ENCODE assay signal across 1 cellular context in the genomic region with DNA sequence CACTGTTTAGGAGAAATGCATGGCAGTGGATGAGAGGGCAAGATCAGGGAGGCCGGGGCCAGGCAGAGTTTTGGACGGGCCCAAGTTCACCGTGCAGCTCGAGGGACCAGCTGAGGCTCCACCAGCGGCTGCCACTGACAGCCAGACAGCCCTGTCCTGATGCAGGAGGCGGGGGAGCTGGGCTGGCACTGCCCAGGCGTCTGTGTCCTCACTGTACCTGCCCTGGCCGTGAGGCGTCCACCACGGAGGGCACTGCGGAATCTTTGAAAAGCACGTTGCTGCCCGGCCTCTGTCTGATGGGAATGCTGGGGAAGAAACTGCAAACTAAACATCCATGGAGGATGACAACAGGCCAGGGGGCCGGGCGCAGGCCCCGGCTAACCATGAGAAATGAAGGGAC.
TF ChIP-seq lines count a peak whose summit lies in the region.

No MANE protein-coding gene starts in this region.

TF ChIP-seq in GM12878, 131 proteins besides CTCF, POLR2A, EP300 and RAD21:
- TF ChIP-seq BACH1 (IDR thresholded peaks at IDR 0.05; ENCODE audit: borderline replicate concordance) (no peak), CHD2 (IDR thresholded peaks at IDR 0.05; ENCODE audit: borderline replicate concordance, low read depth, low read length) (no peak), RBBP5 (conservative IDR thresholded peaks at IDR 0.05) (no peak), POLR2AphosphoS5 (IDR thresholded peaks at IDR 0.05; ENCODE audit: low read length) (no peak), ATF7 (IDR thresholded peaks at IDR 0.05; ENCODE audit: low read depth) (no peak), HDGF (IDR thresholded peaks at IDR 0.05) (no peak), TARDBP (IDR thresholded peaks at IDR 0.05; ENCODE audit: borderline replicate concordance) (no peak), ZSCAN29 (IDR thresholded peaks at IDR 0.05) (no peak), KLF5 (IDR thresholded peaks at IDR 0.05; ENCODE audit: partially characterized antibody) (no peak), LARP7 (IDR thresholded peaks at IDR 0.05) (no peak), SMAD1 (IDR thresholded peaks at IDR 0.05; ENCODE audit: low read depth, partially characterized antibody) (no peak), CBFB (IDR thresholded peaks at IDR 0.05; ENCODE audit: low read depth) (no peak), NRF1 (conservative IDR thresholded peaks at IDR 0.05; ENCODE audit: low read depth, low read length) (no peak), GATAD2B (conservative IDR thresholded peaks at IDR 0.05; ENCODE audit: low read depth) (no peak)
- TF ChIP-seq, protein P1, sequence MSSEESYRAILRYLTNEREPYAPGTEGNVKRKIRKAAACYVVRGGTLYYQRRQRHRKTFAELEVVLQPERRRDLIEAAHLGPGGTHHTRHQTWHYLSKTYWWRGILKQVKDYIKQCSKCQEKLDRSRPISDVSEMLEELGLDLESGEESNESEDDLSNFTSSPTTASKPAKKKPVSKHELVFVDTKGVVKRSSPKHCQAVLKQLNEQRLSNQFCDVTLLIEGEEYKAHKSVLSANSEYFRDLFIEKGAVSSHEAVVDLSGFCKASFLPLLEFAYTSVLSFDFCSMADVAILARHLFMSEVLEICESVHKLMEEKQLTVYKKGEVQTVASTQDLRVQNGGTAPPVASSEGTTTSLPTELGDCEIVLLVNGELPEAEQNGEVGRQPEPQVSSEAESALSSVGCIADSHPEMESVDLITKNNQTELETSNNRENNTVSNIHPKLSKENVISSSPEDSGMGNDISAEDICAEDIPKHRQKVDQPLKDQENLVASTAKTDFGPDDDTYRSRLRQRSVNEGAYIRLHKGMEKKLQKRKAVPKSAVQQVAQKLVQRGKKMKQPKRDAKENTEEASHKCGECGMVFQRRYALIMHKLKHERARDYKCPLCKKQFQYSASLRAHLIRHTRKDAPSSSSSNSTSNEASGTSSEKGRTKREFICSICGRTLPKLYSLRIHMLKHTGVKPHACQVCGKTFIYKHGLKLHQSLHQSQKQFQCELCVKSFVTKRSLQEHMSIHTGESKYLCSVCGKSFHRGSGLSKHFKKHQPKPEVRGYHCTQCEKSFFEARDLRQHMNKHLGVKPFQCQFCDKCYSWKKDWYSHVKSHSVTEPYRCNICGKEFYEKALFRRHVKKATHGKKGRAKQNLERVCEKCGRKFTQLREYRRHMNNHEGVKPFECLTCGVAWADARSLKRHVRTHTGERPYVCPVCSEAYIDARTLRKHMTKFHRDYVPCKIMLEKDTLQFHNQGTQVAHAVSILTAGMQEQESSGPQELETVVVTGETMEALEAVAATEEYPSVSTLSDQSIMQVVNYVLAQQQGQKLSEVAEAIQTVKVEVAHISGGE (CRISPR knock-in tag; IDR thresholded peaks at IDR 0.05), result no peak
